28 cellular contexts compared by ENCODE assay signal in the genomic region with DNA sequence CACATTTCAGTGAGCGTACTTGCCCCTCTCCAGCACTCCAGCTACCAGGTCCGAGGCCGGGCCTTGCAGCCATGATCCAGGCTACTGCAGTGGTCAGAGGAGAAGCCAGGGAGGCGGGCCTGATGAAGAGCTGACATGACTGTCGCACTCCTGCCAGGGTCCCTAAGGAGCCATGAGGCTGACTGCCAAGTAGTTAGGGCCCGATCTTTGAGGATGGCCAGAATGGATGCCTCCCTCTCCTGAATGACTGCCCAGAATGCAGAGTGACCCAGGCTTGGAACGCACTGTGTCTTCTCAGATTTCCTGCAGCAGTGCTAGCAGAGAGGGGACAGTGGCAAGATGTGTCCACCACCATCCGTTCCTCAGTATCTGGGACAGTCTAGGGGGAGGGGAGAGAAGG. TPM values are rescaled to one million over a fixed set of nuclear protein-coding genes. Genes with fewer than 3 reads are reported as not detected.
"Had no signal": no experiment of that assay in that cellular context is flagged by ENCODE, and none has a peak within 500 bp of the region (broad histone marks: within the 10 kb centered on the region; RNA-seq: fewer than 3 reads in every experiment).

No MANE protein-coding gene starts in this region.

- H3K4me1 ChIP-seq: esophagus muscularis mucosa, lower lobe of right lung, neural progenitor cell, pancreas, spleen, testis, tibial nerve had no signal

- H3K36me3 ChIP-seq: esophagus muscularis mucosa, lower lobe of right lung, neural progenitor cell, pancreas, spleen, tibial nerve had no signal

- DNase-seq: caudate nucleus; cortex of kidney; effector memory CD4-positive, alpha-beta T cell; hypothalamus; kidney glomerular epithelial cell; lower lobe of right lung; mesenchymal stem cell; midbrain; occipital lobe; pancreas; spleen; stimulated activated CD4-positive, alpha-beta T cell treated with anti-CD3 and anti-CD28 coated beads, Interleukin-15, amount 100 ng/mL, for 24 hours; stimulated activated CD4-positive, alpha-beta T cell treated with anti-CD3 and anti-CD28 coated beads, Interleukin-1b, Interleukin-23, amount 100 ng/mL, for 48 hours; stimulated activated CD4-positive, alpha-beta T cell treated with anti-CD3 and anti-CD28 coated beads, Interleukin-4, amount 100 ng/mL, for 24 hours; stimulated activated naive B cell treated with anti-CD40 and anti-IgM and Interleukin-4, amounts not matched to agents 10 μg/mL and 1 μg/mL and 100 μg/mL, for 72 hours; stimulated activated naive CD8-positive, alpha-beta T cell treated with anti-CD3 and anti-CD28 coated beads, Interleukin-15, amount 100 ng/mL, for 72 hours; testis had no signal

- H3K27ac ChIP-seq: epithelial cell of prostate, esophagus muscularis mucosa, lower lobe of right lung, neural progenitor cell, pancreas, spleen, testis, tibial nerve had no signal

- H3K27me3 ChIP-seq: pancreas, testis had no signal

- H3K4me3 ChIP-seq: esophagus muscularis mucosa, lower lobe of right lung, neural progenitor cell, pancreas, spleen, testis, tibial nerve had no signal

- H3K9me3 ChIP-seq: esophagus muscularis mucosa, lower lobe of right lung, pancreas, testis had no signal

- ATAC-seq: left lobe of liver; natural killer cell treated with Interleukin-12 subunit alpha and Interleukin-12 subunit beta and Interleukin-15 and Interleukin-18, amount 100 ng/mL, for 72 hours; pancreas; sciatic nerve; stimulated activated naive B cell treated with anti-CD40 and anti-IgM and Interleukin-4, amounts not matched to agents 10 μg/mL and 1 μg/mL and 100 μg/mL, for 72 hours; stimulated activated naive CD8-positive, alpha-beta T cell treated with anti-CD3 and anti-CD28 coated beads, Interleukin-15, amount 100 ng/mL, for 72 hours had no signal

RNA-seq across cellular contexts. Expression of a gene that starts 24.7 kb away (rescaled TPM):
- total RNA-seq: fibroblast of villous mesenchyme, lower lobe of right lung, renal cortical epithelial cell, skeletal muscle tissue, subcutaneous adipose tissue, tibial nerve had no signal
